Comparison of ENCODE assay signal across 10 cellular contexts in genomic region chr2:111662771-111663470, GRCh38.
DNase-seq lines count a peak whose midpoint lies in the region; ATAC-seq and TF ChIP-seq lines count a peak whose summit lies in the region.
"Had no signal": no experiment of that assay in that cellular context is flagged by ENCODE, and none has a peak within 500 bp of the region (broad histone marks: within the 10 kb centered on the region; RNA-seq: fewer than 3 reads in every experiment).

No MANE protein-coding gene starts in this region.

- no peak overlapping the region for H3K4me3 ChIP-seq in transverse colon

- no peaks in the 10 kb centered on the region for H3K27me3 ChIP-seq in transverse colon

- H3K36me3 ChIP-seq in transverse colon, result no peaks in the 10 kb centered on the region

- H3K4me3 Mint-ChIP-seq in natural killer cell treated with Interleukin-12 subunit alpha and Interleukin-12 subunit beta and Interleukin-15 and Interleukin-18, amount 100 ng/mL, for 72 hours, result peak overlapping the region; percentile 60
- H3K4me3 Mint-ChIP-seq in natural killer cell (no peak overlapping the region), progenitor cell of endocrine pancreas (ENCODE audit: low read depth) (no peak overlapping the region)
- no peak overlapping the region for H3K4me3 Mint-ChIP-seq in central memory CD8-positive, alpha-beta T cell
- H3K4me3 Mint-ChIP-seq: memory B cell had no signal

- 57 to 61% methylated on average over 1 to 7 of the region's 7 CpGs for WGBS in transverse colon (ENCODE audit: low coverage in 1 of 2), 2 donors

- H3K27ac ChIP-seq in transverse colon, result no peak overlapping the region

- no peak for TF ChIP-seq POLR2A in transverse colon (IDR thresholded peaks at IDR 0.05)

- in situ Hi-C loops in transverse colon (cut with MboI; ENCODE audit: low pct_ligation_motif_present in 1 of 4, low pct_unique_long_range_greater_than_20kb in 1 of 4, low sequenced_read_pairs in 3 of 4), result no loop called here

- no peak for DNase-seq in natural killer cell treated with Interleukin-12 subunit alpha and Interleukin-12 subunit beta and Interleukin-15 and Interleukin-18, amount 100 ng/mL, for 72 hours (ENCODE audit: low spot score)
- DNase-seq in natural killer cell, result no peak
- DNase-seq in central memory CD8-positive, alpha-beta T cell (ENCODE audit: low spot score in 2 of 2), result no peak
- DNase-seq in transverse colon, result peak; percentile 25
- no peak for DNase-seq in NCI-H526 treated with DMSO at 0.1 percent for 48 hours (lab: John Stamatoyannopoulos, UW)
- no peak for DNase-seq in progenitor cell of endocrine pancreas (ENCODE audit: low spot score, unreplicated experiment)
- no peak for DNase-seq in NCI-H1105 (lab: John Stamatoyannopoulos, UW)
- DNase-seq: substantia nigra had no signal

- peaks cover 0 to 15% (median 2%) of the 10 kb centered on the region in 4 donors for H3K4me1 ChIP-seq in transverse colon

- H3K27me3 Mint-ChIP-seq in natural killer cell treated with Interleukin-12 subunit alpha and Interleukin-12 subunit beta and Interleukin-15 and Interleukin-18, amount 100 ng/mL, for 72 hours, result no peaks in the 10 kb centered on the region
- no peaks in the 10 kb centered on the region for H3K27me3 Mint-ChIP-seq in natural killer cell (ENCODE audit: low read depth in 2 of 2)
- no peaks in the 10 kb centered on the region for H3K27me3 Mint-ChIP-seq in central memory CD8-positive, alpha-beta T cell
- H3K27me3 Mint-ChIP-seq in progenitor cell of endocrine pancreas, result peaks cover 33% of the 10 kb centered on the region

- TF ChIP-seq CTCF in natural killer cell (IDR thresholded peaks at IDR 0.05), result no peak
- TF ChIP-seq CTCF in transverse colon (IDR thresholded peaks at IDR 0.05), result no peak
- no peak for TF ChIP-seq CTCF in progenitor cell of endocrine pancreas (IDR thresholded peaks at IDR 0.05; ENCODE audit: unreplicated experiment)

- peaks cover 0 to 19% of the 10 kb centered on the region in 2 donors for H3K4me1 Mint-ChIP-seq in natural killer cell treated with Interleukin-12 subunit alpha and Interleukin-12 subunit beta and Interleukin-15 and Interleukin-18, amount 100 ng/mL, for 72 hours (ENCODE audit: low read depth in 2 of 2)
- H3K4me1 Mint-ChIP-seq in natural killer cell, result no peaks in the 10 kb centered on the region
- peaks cover 10% of the 10 kb centered on the region for H3K4me1 Mint-ChIP-seq in central memory CD8-positive, alpha-beta T cell
- H3K4me1 Mint-ChIP-seq in progenitor cell of endocrine pancreas (ENCODE audit: low read depth), result peaks cover 11% of the 10 kb centered on the region

- ATAC-seq in natural killer cell treated with Interleukin-12 subunit alpha and Interleukin-12 subunit beta and Interleukin-15 and Interleukin-18, amount 100 ng/mL, for 72 hours, result peak; percentile 60 to 89
- ATAC-seq in natural killer cell (no peak), HG03342 (IDR thresholded peaks at IDR 0.05; ENCODE audit: unreplicated experiment) (peak; percentile 61)
- ATAC-seq in central memory CD8-positive, alpha-beta T cell (replicated peaks; ENCODE audit: extremely low read depth, poor library complexity, severe bottlenecking), result peak; percentile 28

- no peak overlapping the region for H3K27ac Mint-ChIP-seq in natural killer cell treated with Interleukin-12 subunit alpha and Interleukin-12 subunit beta and Interleukin-15 and Interleukin-18, amount 100 ng/mL, for 72 hours
- H3K27ac Mint-ChIP-seq in natural killer cell (no peak overlapping the region), progenitor cell of endocrine pancreas (no peak overlapping the region)
- no peak overlapping the region for H3K27ac Mint-ChIP-seq in central memory CD8-positive, alpha-beta T cell (ENCODE audit: low read depth)
- H3K27ac Mint-ChIP-seq: memory B cell had no signal

- no peak for TF ChIP-seq EP300 in transverse colon (IDR thresholded peaks at IDR 0.05; ENCODE audit: low read depth)

- no peaks in the 10 kb centered on the region for H3K9me3 Mint-ChIP-seq in natural killer cell treated with Interleukin-12 subunit alpha and Interleukin-12 subunit beta and Interleukin-15 and Interleukin-18, amount 100 ng/mL, for 72 hours
- H3K9me3 Mint-ChIP-seq in natural killer cell (no peaks in the 10 kb centered on the region), progenitor cell of endocrine pancreas (ENCODE audit: low read depth) (no peaks in the 10 kb centered on the region)
- no peaks in the 10 kb centered on the region for H3K9me3 Mint-ChIP-seq in central memory CD8-positive, alpha-beta T cell
- H3K9me3 Mint-ChIP-seq: memory B cell had no signal

- no peaks in the 10 kb centered on the region for H3K36me3 Mint-ChIP-seq in natural killer cell treated with Interleukin-12 subunit alpha and Interleukin-12 subunit beta and Interleukin-15 and Interleukin-18, amount 100 ng/mL, for 72 hours
- no peaks in the 10 kb centered on the region for H3K36me3 Mint-ChIP-seq in natural killer cell
- H3K36me3 Mint-ChIP-seq in central memory CD8-positive, alpha-beta T cell (ENCODE audit: insufficient read depth), result no peaks in the 10 kb centered on the region
- H3K36me3 Mint-ChIP-seq in progenitor cell of endocrine pancreas (ENCODE audit: insufficient read depth), result peaks cover 2% of the 10 kb centered on the region
- H3K36me3 Mint-ChIP-seq: memory B cell had no signal

- intact Hi-C loops in natural killer cell (cut with micrococcal nuclease) (no loop called here), transverse colon (cut with DNase I; ENCODE audit: low total_unique reads) (no loop called here)

- H3K9me3 ChIP-seq in transverse colon, result no peaks in the 10 kb centered on the region

Comparison
In these comparisons a context has a peak if more than half of its experiments do, and no peak if none do; other contexts are left out.
1. ATAC-seq: peak in natural killer cell treated with Interleukin-12 subunit alpha and Interleukin-12 subunit beta and Interleukin-15 and Interleukin-18, amount 100 ng/mL, for 72 hours (2 of 2), HG03342 (single experiment) and central memory CD8-positive, alpha-beta T cell (single experiment); none in natural killer cell (0 of 3).